Comparison of ENCODE assay signal across 18 cellular contexts in genomic region chr18:28512357-28512756, GRCh38.
DNase-seq lines count a peak whose midpoint lies in the region; ATAC-seq and TF ChIP-seq lines count a peak whose summit lies in the region.
"Had no signal": no experiment of that assay in that cellular context is flagged by ENCODE, and none has a peak within 500 bp of the region (broad histone marks: within the 10 kb centered on the region; RNA-seq: fewer than 3 reads in every experiment).

No MANE protein-coding gene starts in this region.

- H3K4me3 ChIP-seq in Panc1 (ENCODE audit: low read depth in 2 of 2, low read length in 2 of 2): peak overlapping the region; percentile 13 to 34; a peak in 3 of 4 replicates
- H3K4me3 ChIP-seq in heart right ventricle: peak overlapping the region in 6 of 10 donors; percentile 20 to 35 (median 28)
- H3K4me3 ChIP-seq: uterus had no signal

- in situ Hi-C loops in Panc1 (cut with HindIII; ENCODE audit: low pct_unique_long_range_greater_than_20kb, low sequenced_read_pairs): no loop called here

- peak; percentile 1 for DNase-seq in Calu3
- peak; percentile 32 for DNase-seq in HCEC 1CT
- DNase-seq in Panc1 (ENCODE audit: low read depth, low spot score): no peak
- no peak for DNase-seq in heart right ventricle
- no peak for DNase-seq in activated CD4-positive, alpha-beta memory T cell treated with anti-CD3 and anti-CD28 coated beads for 36 hours
- no peak for DNase-seq in erythroblast (lab: John Stamatoyannopoulos, UW)
- DNase-seq in NCI-H2227 treated with DMSO at 0.1 percent for 48 hours (lab: John Stamatoyannopoulos, UW): no peak
- no peak for DNase-seq in islet precursor cell
- DNase-seq: activated CD4-positive, alpha-beta memory T cell treated with anti-CD3 and anti-CD28 coated beads, Interleukin-2, amount 10 ng/mL, durations not matched to agents 7 days and 5 days; activated naive CD4-positive, alpha-beta T cell treated with anti-CD3 and anti-CD28 coated beads, Interleukin-2, amount 50 U/mL, for 16 hours; cortex of kidney; foreskin fibroblast; GF-D8; MV-4-11; NCI-H526 treated with DMSO at 0.1 percent for 48 hours; uterus had no signal

- peaks cover 23% of the 10 kb centered on the region for H3K4me1 Mint-ChIP-seq in Calu3 (ENCODE audit: low read depth, unreplicated experiment)
- no peaks in the 10 kb centered on the region for H3K4me1 Mint-ChIP-seq in activated CD4-positive, alpha-beta memory T cell treated with anti-CD3 and anti-CD28 coated beads for 36 hours (ENCODE audit: low read depth)
- H3K4me1 Mint-ChIP-seq: activated CD4-positive, alpha-beta memory T cell treated with anti-CD3 and anti-CD28 coated beads, Interleukin-2, amount 10 ng/mL, durations not matched to agents 7 days and 5 days; B cell had no signal

- BruUV-seq in Calu3 (replicated peaks; lab: Mats Ljungman, UMichigan): no TSS peak
- no TSS peak for BruUV-seq in Panc1 (replicated peaks; lab: Mats Ljungman, UMichigan)

- H3K27me3 ChIP-seq in Panc1 (ENCODE audit: control insufficient read depth, insufficient read depth, low read length): no peaks in the 10 kb centered on the region
- H3K27me3 ChIP-seq in heart right ventricle: no peaks in the 10 kb centered on the region
- H3K27me3 ChIP-seq: uterus had no signal

- POLR2A ChIA-PET in Panc1 (lab: Charles Lee): no interaction called here
- POLR2A ChIA-PET in activated CD4-positive, alpha-beta memory T cell treated with anti-CD3 and anti-CD28 coated beads for 36 hours (lab: Charles Lee): no interaction called here

- 44 to 45% methylated on average over 2 of the region's 2 CpGs for WGBS in heart right ventricle, 2 donors

- no peak for TF ChIP-seq POLR2A in erythroblast (IDR thresholded peaks at IDR 0.05; ENCODE audit: low read length)

- ATAC-seq in Panc1 (peak; percentile 70; the same call in 1 of the 2 replicates), heart right ventricle (peak in 3 of 8 donors; percentile 46 to 58 (median 47))

- no peaks in the 10 kb centered on the region for H3K36me3 ChIP-seq in Panc1 (ENCODE audit: control insufficient read depth, insufficient read depth, low read length)
- H3K36me3 ChIP-seq in heart right ventricle: no peaks in the 10 kb centered on the region
- H3K36me3 ChIP-seq: uterus had no signal

- H3K4me3 Mint-ChIP-seq in Calu3 (ENCODE audit: low read depth, unreplicated experiment): peak overlapping the region; percentile 4
- no peak overlapping the region for H3K4me3 Mint-ChIP-seq in activated CD4-positive, alpha-beta memory T cell treated with anti-CD3 and anti-CD28 coated beads for 36 hours
- H3K4me3 Mint-ChIP-seq: activated CD4-positive, alpha-beta memory T cell treated with anti-CD3 and anti-CD28 coated beads, Interleukin-2, amount 10 ng/mL, durations not matched to agents 7 days and 5 days; B cell had no signal

- H3K27ac Mint-ChIP-seq in Calu3 (ENCODE audit: unreplicated experiment): no peak overlapping the region
- H3K27ac Mint-ChIP-seq in activated CD4-positive, alpha-beta memory T cell treated with anti-CD3 and anti-CD28 coated beads for 36 hours: no peak overlapping the region
- H3K27ac Mint-ChIP-seq: activated CD4-positive, alpha-beta memory T cell treated with anti-CD3 and anti-CD28 coated beads, Interleukin-2, amount 10 ng/mL, durations not matched to agents 7 days and 5 days; B cell had no signal

- H3K36me3 Mint-ChIP-seq in Calu3 (ENCODE audit: insufficient read depth, unreplicated experiment): no peaks in the 10 kb centered on the region
- no peaks in the 10 kb centered on the region for H3K36me3 Mint-ChIP-seq in activated CD4-positive, alpha-beta memory T cell treated with anti-CD3 and anti-CD28 coated beads for 36 hours

- intact Hi-C loops in Calu3 (cut with micrococcal nuclease; ENCODE audit: unreplicated experiment) (no loop called here), Panc1 (cut with micrococcal nuclease; ENCODE audit: unreplicated experiment) (no loop called here), heart right ventricle (cut with DNase I) (loop anchor here in 1 of 10 donors (5.0 kb wide), 1 partner anchor 50 kb away; no protein-coding TSS in a partner anchor)
- intact Hi-C loops in activated CD4-positive, alpha-beta memory T cell treated with anti-CD3 and anti-CD28 coated beads for 36 hours (cut with micrococcal nuclease): no loop called here

- TF ChIP-seq CTCF in Calu3 (IDR thresholded peaks at IDR 0.05; ENCODE audit: unreplicated experiment) (no peak), Panc1 (IDR thresholded peaks at IDR 0.05) (no peak), heart right ventricle (IDR thresholded peaks at IDR 0.05) (no peak)

- H3K27me3 Mint-ChIP-seq in Calu3 (ENCODE audit: unreplicated experiment): no peaks in the 10 kb centered on the region
- no peaks in the 10 kb centered on the region for H3K27me3 Mint-ChIP-seq in activated CD4-positive, alpha-beta memory T cell treated with anti-CD3 and anti-CD28 coated beads for 36 hours
- H3K27me3 Mint-ChIP-seq: activated CD4-positive, alpha-beta memory T cell treated with anti-CD3 and anti-CD28 coated beads, Interleukin-2, amount 10 ng/mL, durations not matched to agents 7 days and 5 days; B cell had no signal

- H3K27ac ChIP-seq in Panc1 (ENCODE audit: low read length) (peak overlapping the region; percentile 17; the same call in 1 of the 2 replicates), heart right ventricle (no peak overlapping the region)
- H3K27ac ChIP-seq: HL-60, uterus had no signal

- H3K9me3 Mint-ChIP-seq in Calu3 (ENCODE audit: low read depth, unreplicated experiment): no peaks in the 10 kb centered on the region
- H3K9me3 Mint-ChIP-seq in activated CD4-positive, alpha-beta memory T cell treated with anti-CD3 and anti-CD28 coated beads for 36 hours: peaks cover 18% of the 10 kb centered on the region

- no peaks in the 10 kb centered on the region for H3K9me3 ChIP-seq in Panc1 (ENCODE audit: control insufficient read depth, insufficient read depth, low read depth, low read length)
- H3K9me3 ChIP-seq in heart right ventricle: no peaks in the 10 kb centered on the region
- H3K9me3 ChIP-seq: uterus had no signal

- no peaks in the 10 kb centered on the region for H3K4me1 ChIP-seq in Panc1 (ENCODE audit: control insufficient read depth, insufficient read depth, low read length)
- H3K4me1 ChIP-seq in heart right ventricle: no peaks in the 10 kb centered on the region
- H3K4me1 ChIP-seq: uterus had no signal

- CTCF ChIA-PET in Calu3 (lab: Charles Lee) (interaction anchor here (0.6 to 1.1 kb wide), 2 partner anchors 10 to 86 kb away, joined by 3 to 4 read pairs; no protein-coding TSS in a partner anchor), Panc1 (lab: Charles Lee) (no interaction called here)
- CTCF ChIA-PET in activated CD4-positive, alpha-beta memory T cell treated with anti-CD3 and anti-CD28 coated beads for 36 hours (lab: Charles Lee): no interaction called here

Comparison
In these comparisons a context has a peak if more than half of its experiments do, and no peak if none do; other contexts are left out.
1. DNase-seq: peak in Calu3 (single experiment) and HCEC 1CT (single experiment); none in Panc1 (single experiment), heart right ventricle (0 of 2), activated CD4-positive, alpha-beta memory T cell treated with anti-CD3 and anti-CD28 coated beads for 36 hours (single experiment), erythroblast (0 of 2), NCI-H2227 treated with DMSO at 0.1 percent for 48 hours (single experiment) and islet precursor cell (single experiment).